ENCODE assay signal across 10 cellular contexts in genomic region chr19:33621065-33621785, GRCh38. TPM values are rescaled to one million over a fixed set of nuclear protein-coding genes. Genes with fewer than 3 reads are reported as not detected.
DNase-seq lines count a peak whose midpoint lies in the region; ATAC-seq and TF ChIP-seq lines count a peak whose summit lies in the region.
"Had no signal": no experiment of that assay in that cellular context is flagged by ENCODE, and none has a peak within 500 bp of the region (broad histone marks: within the 10 kb centered on the region; RNA-seq: fewer than 3 reads in every experiment).

No MANE protein-coding gene starts in this region.

- no peak overlapping the region for H3K27ac ChIP-seq in foreskin keratinocyte

- H3K36me3 Mint-ChIP-seq in nephron (ENCODE audit: low read depth) (no peaks in the 10 kb centered on the region), type B pancreatic cell (no peaks in the 10 kb centered on the region)

- H3K9me3 ChIP-seq in NT2/D1 (ENCODE audit: insufficient read depth, low read length) = no peaks in the 10 kb centered on the region

- DNase-seq in NT2/D1 (ENCODE audit: low read depth, low spot score) (no peak), foreskin keratinocyte (no peak), type B pancreatic cell (ENCODE audit: extremely low spot score, unreplicated experiment) (no peak), AG08395 (ENCODE audit: low spot score) (no peak), cerebellum (ENCODE audit: low spot score) (no peak), RPMI8226 (no peak)
- DNase-seq: GOT3, NCI-H1436 treated with DMSO at 0.1 percent for 48 hours had no signal

- peak overlapping the region in 2 of 3 experiments; percentile 60 to 64 for H3K4me3 Mint-ChIP-seq in nephron
- peak overlapping the region; percentile 74 for H3K4me3 Mint-ChIP-seq in type B pancreatic cell

- H3K4me3 ChIP-seq in NT2/D1 (ENCODE audit: insufficient read length, low read depth) = peak overlapping the region; percentile 15

- H3K27me3 ChIP-seq in NT2/D1 (ENCODE audit: insufficient read depth, insufficient read length) (peaks cover 68% of the 10 kb centered on the region), foreskin keratinocyte (peaks cover 62% of the 10 kb centered on the region)

- H3K4me1 Mint-ChIP-seq in nephron (no peaks in the 10 kb centered on the region), type B pancreatic cell (ENCODE audit: unreplicated experiment) (peaks cover 8% of the 10 kb centered on the region)

- peak overlapping the region; percentile 50 for H3K9ac ChIP-seq in NT2/D1 (ENCODE audit: insufficient read length, low read depth)

- no peaks in the 10 kb centered on the region for H3K9me3 Mint-ChIP-seq in nephron
- H3K9me3 Mint-ChIP-seq in type B pancreatic cell = no peaks in the 10 kb centered on the region

- H3K36me3 ChIP-seq in NT2/D1 (ENCODE audit: insufficient read depth, insufficient read length, low read length) = no peaks in the 10 kb centered on the region

- peaks cover 88% of the 10 kb centered on the region for H3K27me3 Mint-ChIP-seq in nephron (ENCODE audit: low read depth)
- H3K27me3 Mint-ChIP-seq in type B pancreatic cell = peaks cover 85% of the 10 kb centered on the region

- H3K4me1 ChIP-seq in NT2/D1 (ENCODE audit: insufficient read depth, insufficient read length) (peaks cover 3% of the 10 kb centered on the region), foreskin keratinocyte (no peaks in the 10 kb centered on the region)

- TF ChIP-seq CTCF in foreskin keratinocyte (conservative IDR thresholded peaks at IDR 0.05) (no peak), nephron (IDR thresholded peaks at IDR 0.05; ENCODE audit: unreplicated experiment in 3 of 3) (no peak), type B pancreatic cell (conservative IDR thresholded peaks at IDR 0.05) (no peak)

- H3K27ac Mint-ChIP-seq in nephron (no peak overlapping the region), type B pancreatic cell (no peak overlapping the region)

- peak; percentile 5 for ATAC-seq in foreskin keratinocyte

RNA-seq across cellular contexts. Expression of gene CHST8, which starts 0.5 kb away (rescaled TPM):
- total RNA-seq in foreskin keratinocyte (0.04 TPM in 1 of 2 replicates, not detected in the other), type B pancreatic cell (ENCODE audit: low replicate concordance) (5.7 and 10.8 TPM in 2 replicates), cerebellum (7.3 TPM)
- 0.06 and 0.10 TPM in 2 replicates for polyA plus RNA-seq in foreskin keratinocyte
- total RNA-seq: HepG2 had no signal
- polyA plus RNA-seq: HepG2 had no signal
